ENCODE assay signal across 8 cellular contexts in genomic region chr1:25796807-25797458, GRCh38. TPM values are rescaled to one million over a fixed set of nuclear protein-coding genes. Genes with fewer than 3 reads are reported as not detected.
A peak's percentile ranks its signal among the peaks of the same experiment; 100 is the strongest.
DNase-seq lines count a peak whose midpoint lies in the region; ATAC-seq and TF ChIP-seq lines count a peak whose summit lies in the region.

No MANE protein-coding gene starts in this region.

- H3K27ac ChIP-seq in lung (ENCODE audit: low read depth in 1 of 2, low read length in 1 of 2): peak overlapping the region in 1 of 2 donors; percentile 53

- WGBS in lung, 2 donors: 3 to 5% methylated on average over 18 to 19 of the region's 19 CpGs

- H3K27me3 ChIP-seq in lung (ENCODE audit: control insufficient read depth, insufficient read depth): no peaks in the 10 kb centered on the region

- TF ChIP-seq CTCF in AG10803 (conservative IDR thresholded peaks at IDR 0.05; ENCODE audit: low read length) (peak; percentile 90), lung (IDR thresholded peaks at IDR 0.05; ENCODE audit: control extremely low read depth, extremely low read depth) (peak; percentile 85)

- H3K36me3 ChIP-seq in lung (ENCODE audit: control insufficient read depth in 2 of 2, insufficient read depth in 2 of 2, low read length in 2 of 2): no peaks in the 10 kb centered on the region

- peaks cover 0 to 9% of the 10 kb centered on the region in 2 donors for H3K4me1 ChIP-seq in lung (ENCODE audit: control insufficient read depth in 2 of 2, insufficient read depth in 2 of 2, low read length in 2 of 2)

- DNase-seq in AG10803 (ENCODE audit: low read depth) (peak; percentile 75), HK-2 (ENCODE audit: unreplicated experiment) (peak; percentile 80), NCI-H748 (lab: John Stamatoyannopoulos, UW; ENCODE audit: unreplicated experiment) (peak; percentile 69), dermis blood vessel endothelial cell (peak; percentile 85), lung (ENCODE audit: low spot score) (peak; percentile 88)
- peak; percentile 83 to 87 for DNase-seq in activated CD4-positive, alpha-beta T cell treated with anti-CD3 and anti-CD28 coated beads, Interleukin-2, amount 50 U/mL, for 4 hours
- DNase-seq in stimulated activated CD8-positive, alpha-beta memory T cell treated with anti-CD3 and anti-CD28 coated beads, Interleukin-12 subunit alpha, Interleukin-12 subunit beta, amount 100 ng/mL, for 4 hours (ENCODE audit: low read depth): peak; percentile 56

- H3K9me3 ChIP-seq in lung (ENCODE audit: control insufficient read depth in 2 of 2, insufficient read depth in 1 of 2, low read length in 1 of 2): no peaks in the 10 kb centered on the region

- peak; percentile 36 for ATAC-seq in lung (ENCODE audit: insufficient read depth, low FRiP score)
- ATAC-seq in GM18520 (IDR thresholded peaks at IDR 0.05; ENCODE audit: unreplicated experiment): no peak

- no peak overlapping the region for H3K4me3 ChIP-seq in AG10803 (ENCODE audit: low read length)
- H3K4me3 ChIP-seq in lung: no peak overlapping the region

RNA-seq across cellular contexts. Expression of gene SELENON, which starts 3.1 kb away (rescaled TPM):
- total RNA-seq in dermis blood vessel endothelial cell (34.7 and 100 TPM in 2 replicates), lung (10 to 100 TPM; 51.3 to 88.8 TPM)
- polyA plus RNA-seq in lung: 10 to 100 TPM; 35.9 to 45.4 TPM

RNA-seq across cellular contexts. Expression of gene MTFR1L, which starts 22.8 kb away (rescaled TPM):
- total RNA-seq in dermis blood vessel endothelial cell (27.4 and 34.7 TPM in 2 replicates), lung (10 to 100 TPM; 35.9 to 43.6 TPM)
- 10 to 100 TPM; 35.4 to 40.9 TPM for polyA plus RNA-seq in lung
